In the genomic region with DNA sequence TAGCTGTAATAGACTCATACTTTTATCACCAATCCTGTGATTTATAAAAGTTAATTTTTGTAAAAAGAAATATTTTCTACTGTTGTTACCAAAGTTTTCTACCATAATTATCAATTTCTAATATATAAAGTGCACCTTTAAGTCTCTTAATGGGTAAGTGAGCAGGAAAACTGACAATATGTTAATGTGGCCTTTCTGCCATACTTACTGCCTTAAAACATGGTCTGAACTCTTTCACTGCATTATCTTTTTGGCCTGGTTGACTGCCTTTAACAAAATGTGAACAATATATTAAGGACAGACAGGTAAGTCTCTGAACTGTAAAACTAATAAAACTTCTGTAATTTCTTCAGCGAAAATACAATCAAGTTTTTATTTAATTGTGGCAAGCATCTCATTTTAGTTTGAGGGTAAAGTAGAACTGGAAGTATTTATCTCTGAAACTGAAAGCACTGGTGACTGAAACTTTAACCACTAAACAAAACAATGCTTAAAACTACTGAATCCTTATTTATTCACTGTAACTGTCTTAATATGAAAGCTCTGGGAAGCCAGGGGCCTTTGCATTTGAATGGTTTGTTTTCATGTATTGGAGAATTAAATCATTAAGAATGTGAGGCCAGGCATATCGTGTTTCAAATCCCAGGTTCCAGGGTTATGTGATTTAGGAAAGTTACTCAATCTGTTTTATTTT, we compare ENCODE assay signal across 14 cellular contexts.
"Had no signal": no experiment of that assay in that cellular context is flagged by ENCODE, and none has a peak within 500 bp of the region (broad histone marks: within the 10 kb centered on the region; RNA-seq: fewer than 3 reads in every experiment).

No MANE protein-coding gene starts in this region.

- ATAC-seq: activated T-cell treated with anti-CD3 and anti-CD28 coated beads, Interleukin-2, amount 50 U/mL, for 4 hours; upper lobe of right lung had no signal

- H3K4me2 ChIP-seq: hepatocyte had no signal

- H3K36me3 ChIP-seq: brain microvascular endothelial cell, upper lobe of right lung had no signal

- H3K27me3 Mint-ChIP-seq: activated CD4-positive, alpha-beta memory T cell treated with anti-CD3 and anti-CD28 coated beads for 36 hours; activated naive CD8-positive, alpha-beta T cell; stimulated activated naive CD8-positive, alpha-beta T cell treated with anti-CD3 and anti-CD28 coated beads, Interleukin-15, Interleukin-2, amounts not matched to agents 100 ng/mL and 50 ng/mL, for 24 hours had no signal

- H3K4me3 ChIP-seq: hepatocyte, upper lobe of right lung had no signal

- H3K27me3 ChIP-seq: brain microvascular endothelial cell, hepatocyte, upper lobe of right lung had no signal

- H3K4me3 Mint-ChIP-seq: activated CD4-positive, alpha-beta memory T cell treated with anti-CD3 and anti-CD28 coated beads for 36 hours; activated naive CD8-positive, alpha-beta T cell; activated T-cell treated with anti-CD3 and anti-CD28 coated beads, Interleukin-2, amount 50 U/mL, for 4 hours; neural crest cell; stimulated activated naive CD8-positive, alpha-beta T cell treated with anti-CD3 and anti-CD28 coated beads, Interleukin-15, Interleukin-2, amounts not matched to agents 100 ng/mL and 50 ng/mL, for 24 hours had no signal

- H3K79me2 ChIP-seq: hepatocyte had no signal

- H3K27ac Mint-ChIP-seq: activated CD4-positive, alpha-beta memory T cell treated with anti-CD3 and anti-CD28 coated beads for 36 hours; activated naive CD8-positive, alpha-beta T cell; stimulated activated naive CD8-positive, alpha-beta T cell treated with anti-CD3 and anti-CD28 coated beads, Interleukin-15, Interleukin-2, amounts not matched to agents 100 ng/mL and 50 ng/mL, for 24 hours had no signal

- DNase-seq: activated CD4-positive, alpha-beta memory T cell treated with anti-CD3 and anti-CD28 coated beads for 36 hours; activated CD4-positive, alpha-beta T cell treated with anti-CD3 and anti-CD28 coated beads for 1 hour; activated effector memory CD4-positive, alpha-beta T cell treated with anti-CD3 and anti-CD28 coated beads, Interleukin-2, amount 50 U/mL, for 16 hours; activated T-cell treated with anti-CD3 and anti-CD28 coated beads, Interleukin-2, amount 50 U/mL, for 4 hours; amygdala; dermis blood vessel endothelial cell; stimulated activated CD4-positive, alpha-beta T cell treated with anti-CD3 and anti-CD28 coated beads, Interleukin-4, amount 100 ng/mL, for 1 hour; stimulated activated CD8-positive, alpha-beta memory T cell treated with anti-CD3 and anti-CD28 coated beads, Interleukin-4, amount 100 ng/mL, for 48 hours; upper lobe of right lung had no signal

- H3K9me3 Mint-ChIP-seq: stimulated activated naive CD8-positive, alpha-beta T cell treated with anti-CD3 and anti-CD28 coated beads, Interleukin-15, Interleukin-2, amounts not matched to agents 100 ng/mL and 50 ng/mL, for 24 hours had no signal

- H3K9me3 ChIP-seq: upper lobe of right lung had no signal

- H3K4me1 ChIP-seq: upper lobe of right lung had no signal

- H3K36me3 Mint-ChIP-seq: activated CD4-positive, alpha-beta memory T cell treated with anti-CD3 and anti-CD28 coated beads for 36 hours; activated naive CD8-positive, alpha-beta T cell had no signal

- H3K27ac ChIP-seq: brain microvascular endothelial cell, hepatocyte, upper lobe of right lung had no signal

- H2AFZ ChIP-seq: hepatocyte had no signal
